ENCODE assay signal across 14 cellular contexts in the genomic region with DNA sequence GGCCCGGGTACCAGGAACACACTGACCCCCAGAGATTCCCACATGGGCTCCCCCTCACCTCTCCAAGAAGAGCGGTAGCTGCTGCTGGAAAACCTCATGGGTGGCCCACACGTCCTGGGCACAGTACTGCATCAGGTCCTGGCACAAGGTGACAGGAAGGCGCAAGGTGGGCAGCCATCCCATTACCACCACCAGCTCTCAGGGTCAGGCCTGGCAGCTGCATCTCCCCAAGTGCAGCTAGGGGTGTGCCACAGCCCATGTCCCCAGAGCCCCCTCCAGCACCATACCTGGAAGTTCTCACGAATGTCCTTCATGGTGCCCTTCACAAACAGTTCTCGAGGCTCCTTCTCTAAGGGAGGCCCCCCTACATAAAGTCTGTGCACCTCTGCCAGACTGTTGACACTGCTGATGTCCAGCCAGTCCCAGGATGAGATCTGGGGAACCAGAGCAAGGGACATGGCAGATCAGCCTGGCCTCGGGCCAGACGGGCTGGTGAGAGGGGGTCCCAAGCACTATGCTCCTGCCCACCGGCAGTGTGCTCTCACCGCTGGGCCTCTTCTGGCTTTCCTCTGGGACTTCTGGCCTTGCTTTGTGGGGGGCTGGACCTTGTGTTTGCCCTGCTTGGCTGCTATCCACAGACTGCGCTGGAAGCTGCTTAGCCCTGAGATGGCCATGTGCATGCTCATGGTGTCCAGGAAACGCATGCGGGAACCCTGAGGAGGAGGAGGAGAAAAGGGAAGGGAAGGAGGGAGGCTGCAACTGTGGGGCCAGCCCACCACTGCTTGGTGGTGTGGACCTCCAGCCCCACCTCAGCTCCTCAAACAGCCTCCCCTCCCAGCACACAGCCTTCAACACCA. TPM values are rescaled to one million over a fixed set of nuclear protein-coding genes. Genes with fewer than 3 reads are reported as not detected.
DNase-seq lines count a peak whose midpoint lies in the region; ATAC-seq and TF ChIP-seq lines count a peak whose summit lies in the region.
"Had no signal": no experiment of that assay in that cellular context is flagged by ENCODE, and none has a peak within 500 bp of the region (broad histone marks: within the 10 kb centered on the region; RNA-seq: fewer than 3 reads in every experiment).

No MANE protein-coding gene starts in this region.

- intact Hi-C loops in CD4-positive, alpha-beta memory T cell (cut with micrococcal nuclease) = no loop called here
- intact Hi-C loops in activated T-helper 1 cell treated with anti-CD3 and anti-CD28 coated beads, Interleukin-12 subunit alpha, Interleukin-12 subunit beta, Interleukin-2, Interleukin-4 antibody, amounts not matched to agents 30 ng/mL and 10 ng/mL and 1 ng/mL, durations not matched to agents 14 hours and 24 hours and 36 hours (cut with micrococcal nuclease) = no loop called here
- intact Hi-C loops in naive thymus-derived CD4-positive, alpha-beta T cell (cut with micrococcal nuclease) = no loop called here

- H3K27me3 Mint-ChIP-seq in activated CD4-positive, alpha-beta T cell treated with anti-CD3 and anti-CD28 coated beads, Interleukin-2, amount 10 ng/mL, durations not matched to agents 7 days and 5 days = no peaks in the 10 kb centered on the region
- no peaks in the 10 kb centered on the region for H3K27me3 Mint-ChIP-seq in CD4-positive, alpha-beta memory T cell
- no peaks in the 10 kb centered on the region for H3K27me3 Mint-ChIP-seq in activated T-helper 1 cell treated with anti-CD3 and anti-CD28 coated beads, Interleukin-12 subunit alpha, Interleukin-12 subunit beta, Interleukin-2, Interleukin-4 antibody, amounts not matched to agents 30 ng/mL and 10 ng/mL and 1 ng/mL, durations not matched to agents 14 hours and 24 hours and 36 hours (ENCODE audit: insufficient read depth)
- H3K27me3 Mint-ChIP-seq in naive thymus-derived CD4-positive, alpha-beta T cell = no peaks in the 10 kb centered on the region
- H3K27me3 Mint-ChIP-seq in nephron progenitor cell (ENCODE audit: low read depth, poor library complexity) = no peaks in the 10 kb centered on the region

- ATAC-seq in naive thymus-derived CD4-positive, alpha-beta T cell = no peak

- H3K4me1 ChIP-seq in CD4-positive, alpha-beta memory T cell (ENCODE audit: insufficient read depth, low read length) = peaks cover 55% of the 10 kb centered on the region
- H3K4me1 ChIP-seq in naive thymus-derived CD4-positive, alpha-beta T cell (ENCODE audit: control insufficient read depth in 2 of 2, insufficient read depth in 2 of 2, low read length in 2 of 2) = peaks cover 47 to 50% of the 10 kb centered on the region in 2 donors

- peak overlapping the region; percentile 39 for H3K27ac ChIP-seq in CD4-positive, alpha-beta memory T cell (ENCODE audit: low read depth, low read length)
- no peak overlapping the region for H3K27ac ChIP-seq in naive thymus-derived CD4-positive, alpha-beta T cell (ENCODE audit: low read depth, low read length)
- H3K27ac ChIP-seq: heart right ventricle had no signal

- H3K9me3 Mint-ChIP-seq in activated CD4-positive, alpha-beta T cell treated with anti-CD3 and anti-CD28 coated beads, Interleukin-2, amount 10 ng/mL, durations not matched to agents 7 days and 5 days = no peaks in the 10 kb centered on the region
- H3K9me3 Mint-ChIP-seq in CD4-positive, alpha-beta memory T cell = peaks cover 0 to 1% (median 0%) of the 10 kb centered on the region in 8 donors
- H3K9me3 Mint-ChIP-seq in activated T-helper 1 cell treated with anti-CD3 and anti-CD28 coated beads, Interleukin-12 subunit alpha, Interleukin-12 subunit beta, Interleukin-2, Interleukin-4 antibody, amounts not matched to agents 30 ng/mL and 10 ng/mL and 1 ng/mL, durations not matched to agents 14 hours and 24 hours and 36 hours = no peaks in the 10 kb centered on the region
- no peaks in the 10 kb centered on the region for H3K9me3 Mint-ChIP-seq in naive thymus-derived CD4-positive, alpha-beta T cell
- no peaks in the 10 kb centered on the region for H3K9me3 Mint-ChIP-seq in nephron progenitor cell

- peaks cover 73% of the 10 kb centered on the region for H3K36me3 Mint-ChIP-seq in activated CD4-positive, alpha-beta T cell treated with anti-CD3 and anti-CD28 coated beads, Interleukin-2, amount 10 ng/mL, durations not matched to agents 7 days and 5 days (ENCODE audit: low read depth)
- peaks cover 72 to 82% of the 10 kb centered on the region in 2 donors for H3K36me3 Mint-ChIP-seq in CD4-positive, alpha-beta memory T cell
- peaks cover 74% of the 10 kb centered on the region for H3K36me3 Mint-ChIP-seq in activated T-helper 1 cell treated with anti-CD3 and anti-CD28 coated beads, Interleukin-12 subunit alpha, Interleukin-12 subunit beta, Interleukin-2, Interleukin-4 antibody, amounts not matched to agents 30 ng/mL and 10 ng/mL and 1 ng/mL, durations not matched to agents 14 hours and 24 hours and 36 hours (ENCODE audit: low read depth)
- H3K36me3 Mint-ChIP-seq in naive thymus-derived CD4-positive, alpha-beta T cell = peaks cover 0 to 73% (median 46%) of the 10 kb centered on the region in 5 donors
- H3K36me3 Mint-ChIP-seq in nephron progenitor cell (ENCODE audit: low read depth) = peaks cover 75% of the 10 kb centered on the region

- POLR2A ChIA-PET in activated CD4-positive, alpha-beta T cell treated with anti-CD3 and anti-CD28 coated beads, Interleukin-2, amount 10 ng/mL, durations not matched to agents 7 days and 5 days (lab: Charles Lee) = interaction anchor here (1.0 kb wide), 1 partner anchor 8 kb away, joined by 5 read pairs; no protein-coding TSS in a partner anchor
- POLR2A ChIA-PET in CD4-positive, alpha-beta memory T cell (lab: Charles Lee; ENCODE audit: partially characterized antibody) = interaction anchor here (1.2 kb wide), 1 partner anchor 9 kb away, joined by 4 read pairs; no protein-coding TSS in a partner anchor
- POLR2A ChIA-PET in naive thymus-derived CD4-positive, alpha-beta T cell (lab: Charles Lee) = interaction anchor here (0.6 to 1.2 kb wide), 3 partner anchors 42 to 424 kb away, joined by 3 read pairs; no protein-coding TSS in a partner anchor

- DNase-seq in activated CD4-positive, alpha-beta T cell treated with anti-CD3 and anti-CD28 coated beads, Interleukin-2, amount 10 ng/mL, durations not matched to agents 7 days and 5 days = no peak
- DNase-seq in activated CD4-positive, alpha-beta T cell treated with anti-CD3 and anti-CD28 coated beads, Interleukin-2, amount 50 U/mL, for 48 hours = no peak
- DNase-seq in CD4-positive, alpha-beta memory T cell = no peak
- DNase-seq in activated T-helper 1 cell treated with anti-CD3 and anti-CD28 coated beads, Interleukin-12 subunit alpha, Interleukin-12 subunit beta, Interleukin-2, Interleukin-4 antibody, amounts not matched to agents 30 ng/mL and 10 ng/mL and 1 ng/mL, durations not matched to agents 14 hours and 24 hours and 36 hours (ENCODE audit: low spot score) = no peak
- DNase-seq in naive thymus-derived CD4-positive, alpha-beta T cell = no peak
- DNase-seq in SW480 (ENCODE audit: low spot score) (no peak), nephron progenitor cell (no peak), islet precursor cell (no peak)
- DNase-seq: activated effector memory CD4-positive, alpha-beta T cell treated with Interleukin-2 at 50 U/mL for 16 hours; colonic mucosa; DMS 273 treated with DMSO at 0.1 percent for 48 hours; heart right ventricle; NCI-H526; stimulated activated naive CD4-positive, alpha-beta T cell treated with Interleukin-2 at 50 U/mL for 16 hours had no signal

- peak overlapping the region; percentile 89 for H3K27ac Mint-ChIP-seq in activated CD4-positive, alpha-beta T cell treated with anti-CD3 and anti-CD28 coated beads, Interleukin-2, amount 10 ng/mL, durations not matched to agents 7 days and 5 days
- H3K27ac Mint-ChIP-seq in CD4-positive, alpha-beta memory T cell = peak overlapping the region in 4 of 7 donors; percentile 56 to 87 (median 82)
- H3K27ac Mint-ChIP-seq in activated T-helper 1 cell treated with anti-CD3 and anti-CD28 coated beads, Interleukin-12 subunit alpha, Interleukin-12 subunit beta, Interleukin-2, Interleukin-4 antibody, amounts not matched to agents 30 ng/mL and 10 ng/mL and 1 ng/mL, durations not matched to agents 14 hours and 24 hours and 36 hours = peak overlapping the region; percentile 79
- peak overlapping the region in 6 of 9 donors; percentile 28 to 86 (median 48) for H3K27ac Mint-ChIP-seq in naive thymus-derived CD4-positive, alpha-beta T cell
- H3K27ac Mint-ChIP-seq in nephron progenitor cell = no peak overlapping the region

- no peaks in the 10 kb centered on the region for H3K27me3 ChIP-seq in CD4-positive, alpha-beta memory T cell (ENCODE audit: insufficient read depth, low read length)
- no peaks in the 10 kb centered on the region for H3K27me3 ChIP-seq in naive thymus-derived CD4-positive, alpha-beta T cell (ENCODE audit: control insufficient read depth in 2 of 2, insufficient read depth in 2 of 2, low read length in 2 of 2)
- H3K27me3 ChIP-seq: colonic mucosa, heart right ventricle had no signal

- H3K4me3 ChIP-seq in CD4-positive, alpha-beta memory T cell (ENCODE audit: low read length in 2 of 2) = no peak overlapping the region
- H3K4me3 ChIP-seq in naive thymus-derived CD4-positive, alpha-beta T cell (ENCODE audit: low read length) = no peak overlapping the region
- H3K4me3 ChIP-seq: colonic mucosa, heart right ventricle had no signal

- no peak for TF ChIP-seq CTCF in nephron progenitor cell (IDR thresholded peaks at IDR 0.05)

- H3K4me1 Mint-ChIP-seq in activated CD4-positive, alpha-beta T cell treated with anti-CD3 and anti-CD28 coated beads, Interleukin-2, amount 10 ng/mL, durations not matched to agents 7 days and 5 days = peaks cover 45% of the 10 kb centered on the region
- H3K4me1 Mint-ChIP-seq in CD4-positive, alpha-beta memory T cell = peaks cover 37 to 68% (median 46%) of the 10 kb centered on the region in 4 donors
- H3K4me1 Mint-ChIP-seq in activated T-helper 1 cell treated with anti-CD3 and anti-CD28 coated beads, Interleukin-12 subunit alpha, Interleukin-12 subunit beta, Interleukin-2, Interleukin-4 antibody, amounts not matched to agents 30 ng/mL and 10 ng/mL and 1 ng/mL, durations not matched to agents 14 hours and 24 hours and 36 hours (ENCODE audit: low read depth) = peaks cover 55% of the 10 kb centered on the region
- H3K4me1 Mint-ChIP-seq in naive thymus-derived CD4-positive, alpha-beta T cell = peaks cover 36 to 62% (median 56%) of the 10 kb centered on the region in 7 donors
- peaks cover 28% of the 10 kb centered on the region for H3K4me1 Mint-ChIP-seq in nephron progenitor cell

- CTCF ChIA-PET in activated CD4-positive, alpha-beta T cell treated with anti-CD3 and anti-CD28 coated beads, Interleukin-2, amount 10 ng/mL, durations not matched to agents 7 days and 5 days (lab: Charles Lee) = interaction anchor here (1.1 to 2.5 kb wide), 6 partner anchors 10 to 122 kb away, joined by 4 to 6 read pairs (median 5); no protein-coding TSS in a partner anchor
- CTCF ChIA-PET in CD4-positive, alpha-beta memory T cell (lab: Charles Lee; ENCODE audit: partially characterized antibody) = interaction anchor here (1.6 to 4.3 kb wide), 2 partner anchors 30 to 121 kb away, joined by 4 to 28 read pairs; no protein-coding TSS in a partner anchor
- CTCF ChIA-PET in naive thymus-derived CD4-positive, alpha-beta T cell (lab: Charles Lee) = interaction anchor here (0.7 kb wide), 1 partner anchor 12 kb away, joined by 3 read pairs; no protein-coding TSS in a partner anchor

- H3K9me3 ChIP-seq in CD4-positive, alpha-beta memory T cell (ENCODE audit: control insufficient read depth in 1 of 2, low read length in 2 of 2) = no peaks in the 10 kb centered on the region
- H3K9me3 ChIP-seq in naive thymus-derived CD4-positive, alpha-beta T cell (ENCODE audit: control insufficient read depth in 2 of 3, low read length in 3 of 3) = no peaks in the 10 kb centered on the region
- H3K9me3 ChIP-seq: colonic mucosa, heart right ventricle had no signal

- no peak overlapping the region for H3K4me3 Mint-ChIP-seq in activated CD4-positive, alpha-beta T cell treated with anti-CD3 and anti-CD28 coated beads, Interleukin-2, amount 10 ng/mL, durations not matched to agents 7 days and 5 days
- no peak overlapping the region for H3K4me3 Mint-ChIP-seq in CD4-positive, alpha-beta memory T cell
- no peak overlapping the region for H3K4me3 Mint-ChIP-seq in activated T-helper 1 cell treated with anti-CD3 and anti-CD28 coated beads, Interleukin-12 subunit alpha, Interleukin-12 subunit beta, Interleukin-2, Interleukin-4 antibody, amounts not matched to agents 30 ng/mL and 10 ng/mL and 1 ng/mL, durations not matched to agents 14 hours and 24 hours and 36 hours
- H3K4me3 Mint-ChIP-seq in naive thymus-derived CD4-positive, alpha-beta T cell = peak overlapping the region in 3 of 10 donors; percentile 75 to 88 (median 80)
- H3K4me3 Mint-ChIP-seq in nephron progenitor cell = no peak overlapping the region

- H3K36me3 ChIP-seq in CD4-positive, alpha-beta memory T cell (ENCODE audit: insufficient read depth, low read length) = peaks cover 91% of the 10 kb centered on the region
- H3K36me3 ChIP-seq in naive thymus-derived CD4-positive, alpha-beta T cell (ENCODE audit: control insufficient read depth in 2 of 3, insufficient read depth in 3 of 3, low read length in 3 of 3) = peaks cover 60 to 90% (median 69%) of the 10 kb centered on the region in 3 experiments

RNA-seq across cellular contexts. Expression of a gene that starts 6.0 kb away (rescaled TPM):
- total RNA-seq in activated CD4-positive, alpha-beta T cell treated with anti-CD3 and anti-CD28 coated beads, Interleukin-2, amount 10 ng/mL, durations not matched to agents 7 days and 5 days = 100 to 1,000 TPM in 1 of 2 experiments, 10 to 100 TPM in 1; 85.6 to 105 TPM
- 100 to 1,000 TPM; 148 to 151 TPM for total RNA-seq in CD4-positive, alpha-beta memory T cell
- polyA plus RNA-seq in CD4-positive, alpha-beta memory T cell = 10 to 100 TPM; 19.4 to 51.4 TPM
- total RNA-seq in activated T-helper 1 cell treated with anti-CD3 and anti-CD28 coated beads, Interleukin-12 subunit alpha, Interleukin-12 subunit beta, Interleukin-2, Interleukin-4 antibody, amounts not matched to agents 30 ng/mL and 10 ng/mL and 1 ng/mL, durations not matched to agents 14 hours and 24 hours and 36 hours = 116 and 134 TPM in 2 replicates
- total RNA-seq in naive thymus-derived CD4-positive, alpha-beta T cell = 100 to 1,000 TPM; 121 to 136 (median 129) TPM
- polyA plus RNA-seq in naive thymus-derived CD4-positive, alpha-beta T cell = 10 to 100 TPM; 24.0 to 61.3 TPM
